8 cellular contexts compared by ENCODE assay signal in the genomic region with DNA sequence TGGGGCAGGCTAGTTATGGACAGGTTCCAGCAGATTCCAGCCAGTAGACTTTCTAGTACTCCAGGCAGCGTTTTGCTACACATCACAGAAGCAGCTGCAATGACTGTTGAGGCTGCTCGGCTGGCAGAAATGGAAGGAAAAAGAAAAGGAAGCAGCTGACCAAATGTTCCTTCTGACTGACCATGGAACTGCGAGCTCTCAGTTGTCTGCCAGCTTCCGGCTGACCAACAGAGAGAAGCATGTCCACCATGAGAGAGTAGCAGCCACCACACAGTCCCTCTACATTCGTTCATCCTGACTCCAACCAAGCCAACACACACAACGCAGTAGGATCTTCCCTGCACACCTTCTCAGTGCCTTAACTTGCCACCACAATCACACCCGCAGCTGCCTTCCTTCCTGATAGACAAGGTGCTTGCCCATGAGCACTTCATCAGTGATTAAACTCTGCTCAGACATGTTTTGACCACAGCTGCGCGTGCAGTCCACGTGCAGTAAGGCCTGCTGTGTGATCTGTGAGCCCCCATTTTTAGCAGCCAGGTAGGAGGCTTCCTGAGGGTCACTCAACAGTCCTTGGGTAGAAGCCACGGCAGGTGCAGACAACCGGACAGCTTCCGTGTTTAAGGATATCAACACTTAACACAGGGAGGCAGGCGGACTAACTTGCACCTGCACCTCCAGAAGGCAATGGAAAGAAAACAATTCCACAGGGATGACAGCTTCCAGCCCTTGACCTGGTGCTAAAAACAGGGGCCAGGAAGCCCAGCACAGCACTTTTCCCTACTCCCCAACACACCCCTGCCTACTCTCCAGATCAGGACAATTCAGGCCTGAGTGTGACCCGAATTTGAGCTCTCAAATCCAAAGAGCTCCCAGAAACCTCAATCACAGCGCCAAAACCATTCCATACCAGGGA. TPM values are rescaled to one million over a fixed set of nuclear protein-coding genes. Genes with fewer than 3 reads are reported as not detected.
DNase-seq lines count a peak whose midpoint lies in the region; ATAC-seq, FAIRE-seq and TF ChIP-seq lines count a peak whose summit lies in the region.

No MANE protein-coding gene starts in this region.

- H3K27me3 ChIP-seq in Caco-2 (replicated peaks; ENCODE audit: control insufficient read depth, insufficient read depth, low read length), result no peaks in the 10 kb centered on the region
- H3K27me3 ChIP-seq in K562 (ENCODE audit: control insufficient read depth in 2 of 2, insufficient read depth in 2 of 2, low read length in 2 of 2), result no peaks in the 10 kb centered on the region
- peaks cover 9% of the 10 kb centered on the region for H3K27me3 ChIP-seq in iPS-15b (ENCODE audit: control insufficient read depth, insufficient read depth, low read length)
- H3K27me3 ChIP-seq in sigmoid colon, result no peaks in the 10 kb centered on the region

- in situ Hi-C loops in K562 (cut with MboI), result no loop called here

- BruUV-seq in Caco-2 (replicated peaks; lab: Mats Ljungman, UMichigan), result no TSS peak
- BruUV-seq in K562 (replicated peaks; lab: Mats Ljungman, UMichigan), result TSS peak; percentile 33

- peak; percentile 8 for ATAC-seq in K562

- no peaks in the 10 kb centered on the region for H3K36me3 Mint-ChIP-seq in Caco-2 (ENCODE audit: insufficient read depth, unreplicated experiment)

- FAIRE-seq in RCC 7860 (lab: Jason Lieb, UNC) (no peak), K562 (lab: Jason Lieb, UNC) (no peak)

- TF ChIP-seq CTCF in Caco-2 (IDR thresholded peaks at IDR 0.05; ENCODE audit: insufficient read depth in 1 of 2, low read depth in 1 of 2, low read length in 1 of 2, severe bottlenecking in 1 of 2, unreplicated experiment in 1 of 2) (no peak), HEK293 (tag by site-specific recombination; IDR thresholded peaks at IDR 0.05) (0 out of 2 replicates have a peak, but pooled peaks have one; percentile 7), K562 (IDR thresholded peaks at IDR 0.05 in 2 of 3, conservative IDR thresholded peaks at IDR 0.05 in 1 of 3; ENCODE audit: insufficient read depth in 2 of 3, low read depth in 1 of 3, low read length in 3 of 3) (no peak), sigmoid colon (IDR thresholded peaks at IDR 0.05) (no peak)

- H3K4me3 Mint-ChIP-seq in Caco-2 (ENCODE audit: unreplicated experiment), result peak overlapping the region; percentile 81

- no peaks in the 10 kb centered on the region for H3K9me3 Mint-ChIP-seq in Caco-2 (ENCODE audit: unreplicated experiment)

- H3K9me1 ChIP-seq in K562 (ENCODE audit: control insufficient read depth, insufficient read depth, low read length), result peaks cover 3% of the 10 kb centered on the region

- WGBS in K562 (ENCODE audit: insufficient coverage, low coverage, missing lambda C conversion rate), result 19% methylated on average over 15 of the region's 16 CpGs
- WGBS in sigmoid colon, 2 donors, result 23 to 25% methylated on average over 16 of the region's 16 CpGs

- TF ChIP-seq EP300 in K562 (IDR thresholded peaks at IDR 0.05; ENCODE audit: low read length) (no peak), sigmoid colon (IDR thresholded peaks at IDR 0.05) (no peak)

- H2AFZ ChIP-seq in K562 (ENCODE audit: low read depth, low read length), result peak overlapping the region; percentile 89

- H3K4me1 Mint-ChIP-seq in Caco-2 (ENCODE audit: low read depth, unreplicated experiment), result peaks cover 14% of the 10 kb centered on the region

- H3K79me2 ChIP-seq in K562 (ENCODE audit: control insufficient read depth, insufficient read depth, low read length), result peaks cover 67% of the 10 kb centered on the region

- TF ChIP-seq POLR2A in K562 (conservative IDR thresholded peaks at IDR 0.05) (no peak), sigmoid colon (IDR thresholded peaks at IDR 0.05) (no peak)

- no peak for TF ChIP-seq RAD21 in K562 (CRISPR knock-in tag; conservative IDR thresholded peaks at IDR 0.05 in 1 of 2, IDR thresholded peaks at IDR 0.05 in 1 of 2)

- H3K27me3 Mint-ChIP-seq in Caco-2 (ENCODE audit: insufficient read depth, unreplicated experiment), result no peaks in the 10 kb centered on the region

- CTCF ChIA-PET in Caco-2 (lab: Charles Lee), result interaction anchor here (1.3 kb wide), 1 partner anchor 34 kb away, joined by 6 read pairs; no protein-coding TSS in a partner anchor
- CTCF ChIA-PET in HEK293 (lab: Yijun Ruan, JAX), result interaction anchor here (0.6 kb wide), 1 partner anchor 16 kb away, joined by 3 read pairs; no protein-coding TSS in a partner anchor
- CTCF ChIA-PET in K562 (lab: Yijun Ruan, JAX; ENCODE audit: low intra/inter-chr PET ratio), result no interaction called here

- peak in 1 of 2 experiments; percentile 25 for DNase-seq in Caco-2
- peak; percentile 79 for DNase-seq in RCC 7860 (ENCODE audit: low spot score)
- peak in 1 of 4 experiments; percentile 45 for DNase-seq in K562 (ENCODE audit: extremely low read depth in 1 of 4, low spot score in 3 of 4)
- DNase-seq in sigmoid colon, result peak; percentile 67
- DNase-seq in dedifferentiated amniotic fluid mesenchymal stem cell (ENCODE audit: extremely low spot score), result no peak
- DNase-seq in NCI-H1694 (lab: John Stamatoyannopoulos, UW), result no peak

- POLR2A ChIA-PET in Caco-2 (lab: Charles Lee), result interaction anchor here (2.4 kb wide), 1 partner anchor 9 kb away, joined by 6 read pairs; a partner anchor contains a TSS
- POLR2A ChIA-PET in HEK293 (lab: Yijun Ruan, JAX), result interaction anchor here (0.8 to 1.6 kb wide), 4 partner anchors 9 to 199 kb away, joined by 3 to 6 read pairs (median 3); a partner anchor contains a TSS
- POLR2A ChIA-PET in K562 (lab: Yijun Ruan, JAX), result interaction anchor here (0.5 to 3.5 kb wide), 8 partner anchors 9 to 853 kb away, joined by 3 to 20 read pairs (median 4); a partner anchor contains a TSS

- H3K36me3 ChIP-seq in Caco-2 (ENCODE audit: control insufficient read depth, insufficient read depth, low read length) (no peaks in the 10 kb centered on the region), HEK293 (ENCODE audit: control insufficient read depth in 2 of 2, insufficient read depth in 1 of 2, low read length in 2 of 2) (peaks cover 1 to 5% of the 10 kb centered on the region in 2 experiments; a peak in 2 of 3 replicates), K562 (ENCODE audit: control insufficient read depth, insufficient read depth, low read length) (peaks cover 21% of the 10 kb centered on the region; the same call in 2 of the 3 replicates), iPS-15b (ENCODE audit: control insufficient read depth, insufficient read depth, low read length) (no peaks in the 10 kb centered on the region), sigmoid colon (no peaks in the 10 kb centered on the region)

- H3K9me3 ChIP-seq in Caco-2 (no peaks in the 10 kb centered on the region), HEK293 (ENCODE audit: control insufficient read depth, insufficient read depth, low read depth, low read length) (no peaks in the 10 kb centered on the region), K562 (replicated peaks; ENCODE audit: control insufficient read depth, insufficient read depth, low read depth, low read length) (no peaks in the 10 kb centered on the region), iPS-15b (ENCODE audit: control insufficient read depth, insufficient read depth, low read length) (no peaks in the 10 kb centered on the region), sigmoid colon (no peaks in the 10 kb centered on the region)

- H3K27ac ChIP-seq in HEK293 (ENCODE audit: extremely low read depth, low read depth, low read length), result peak overlapping the region; percentile 26
- peak overlapping the region; percentile 72 for H3K27ac ChIP-seq in K562 (ENCODE audit: extremely low read depth, low read depth, low read length)
- H3K27ac ChIP-seq in sigmoid colon, result peak overlapping the region; percentile 79 to 91 (median 84)

- peak overlapping the region; percentile 79 to 87 for H3K9ac ChIP-seq in K562 (ENCODE audit: insufficient read depth in 1 of 2, low read depth in 2 of 2, low read length in 2 of 2)
- peak overlapping the region; percentile 56 for H3K9ac ChIP-seq in iPS-15b (ENCODE audit: low read depth, low read length)

- H3K4me1 ChIP-seq in Caco-2 (peaks cover 11% of the 10 kb centered on the region), HEK293 (ENCODE audit: control insufficient read depth, insufficient read depth, low read length) (0 out of 2 replicates have a peak, but pooled peaks cover 4% of the 10 kb centered on the region), K562 (replicated peaks in 1 of 2; ENCODE audit: control insufficient read depth in 2 of 2, insufficient read depth in 2 of 2, low read length in 2 of 2) (peaks cover 17 to 31% of the 10 kb centered on the region in 2 experiments), iPS-15b (ENCODE audit: control insufficient read depth, insufficient read depth, low read length) (peaks cover 15% of the 10 kb centered on the region), sigmoid colon (peaks cover 0 to 29% (median 19%) of the 10 kb centered on the region in 4 donors)

- H4K20me1 ChIP-seq in K562 (replicated peaks; ENCODE audit: control insufficient read depth, insufficient read depth, low read length), result 0 out of 2 replicates have a peak, but pooled peaks cover 1% of the 10 kb centered on the region

- H3K27ac Mint-ChIP-seq in Caco-2 (ENCODE audit: unreplicated experiment), result peak overlapping the region; percentile 72

- intact Hi-C loops in Caco-2 (cut with micrococcal nuclease; ENCODE audit: unreplicated experiment), result no loop called here
- intact Hi-C loops in K562 (cut with micrococcal nuclease), result no loop called here
- intact Hi-C loops in sigmoid colon (cut with DNase I), result no loop called here

- peak overlapping the region; percentile 87 for H3K4me3 ChIP-seq in Caco-2 (ENCODE audit: low read depth, low read length)
- H3K4me3 ChIP-seq in HEK293 (ENCODE audit: low read depth, low read length), result peak overlapping the region; percentile 53
- H3K4me3 ChIP-seq in K562, result peak overlapping the region; percentile 59
- peak overlapping the region; percentile 84 for H3K4me3 ChIP-seq in iPS-15b (ENCODE audit: low read depth, low read length)
- peak overlapping the region; percentile 43 to 80 (median 74) for H3K4me3 ChIP-seq in sigmoid colon

- peak overlapping the region; percentile 100 for H3K4me2 ChIP-seq in K562 (ENCODE audit: insufficient read depth, low read length)

RNA-seq across cellular contexts. Expression of a gene that starts 1.0 kb away (rescaled TPM):
- 25.7 and 26.0 TPM in 2 replicates for total RNA-seq in Caco-2 (2022)
- 12.6 and 19.3 TPM in 2 replicates for total RNA-seq in K562 (2011; cell fraction: chromatin; rRNA removed; ENCODE audit: low replicate concordance)
- total RNA-seq in K562 (2011; cell fraction: nucleolus; rRNA removed), result 11.0 and 11.4 TPM in 2 replicates
- total RNA-seq in K562 (2011; cell fraction: nucleoplasm; rRNA removed), result 9.5 and 11.0 TPM in 2 replicates
- total RNA-seq in K562 (2014; rRNA removed), result 12.2 and 14.8 TPM in 2 replicates
- 10.1 and 11.0 TPM in 2 replicates for total RNA-seq in K562 (2014; rRNA removed; fragmentation: Illumina TruSeq; extraction: Trizol)
- total RNA-seq in K562 (2015; rRNA removed; fragmentation: Illumina TruSeq; extraction: Trizol), result 12.8 and 13.0 TPM in 2 replicates
- 18.0 and 19.6 TPM in 2 replicates for total RNA-seq in K562 (2021)
- 8.9 TPM in 2 replicates for polyA plus RNA-seq in K562 (2011; rRNA removed)
- 9.1 and 10.5 TPM in 2 replicates for polyA plus RNA-seq in K562 (2011; cell fraction: cytosol; rRNA removed)
- 14.7 and 21.4 TPM in 2 replicates for polyA plus RNA-seq in K562 (2011; cell fraction: nucleus; rRNA removed)
- polyA plus RNA-seq in K562 (2012), result 11.4 and 13.0 TPM in 2 replicates
- polyA plus RNA-seq in K562 (2014; fragmentation: Illumina TruSeq; extraction: Trizol), result 15.5 and 16.0 TPM in 2 replicates
- 1 to 10 TPM; 3.7 to 4.3 TPM for polyA plus RNA-seq in K562 (2014; fragmentation: Nextera tagmentation; extraction: Ambion mirVana)
- polyA plus RNA-seq in K562 (2014; rRNA removed), result 10.5 and 13.8 TPM in 2 replicates
- 9.3 and 11.3 TPM in 2 replicates for polyA minus RNA-seq in K562 (2011; rRNA and poly(A)+ RNA removed)
- polyA minus RNA-seq in K562 (2011; cell fraction: cytosol; rRNA and poly(A)+ RNA removed), result 9.6 and 10.6 TPM in 2 replicates
- 8.6 and 9.9 TPM in 2 replicates for polyA minus RNA-seq in K562 (2011; cell fraction: nucleus; rRNA and poly(A)+ RNA removed)
- total RNA-seq in sigmoid colon, result 10 to 100 TPM; 17.4 to 24.6 (median 20.8) TPM
- polyA plus RNA-seq in sigmoid colon, result 1 to 10 TPM; 4.8 to 9.0 (median 5.5) TPM

RNA-seq across cellular contexts. Expression of a gene that starts 8.8 kb away (rescaled TPM):
- total RNA-seq in Caco-2 (2022) (21.1 and 24.8 TPM in 2 replicates), K562 (2014; rRNA removed) (16.2 and 22.8 TPM in 2 replicates), K562 (2014; rRNA removed; fragmentation: Illumina TruSeq; extraction: Trizol) (26.2 and 27.8 TPM in 2 replicates), K562 (2015; rRNA removed; fragmentation: Illumina TruSeq; extraction: Trizol) (22.6 and 25.6 TPM in 2 replicates), K562 (2021) (17.9 and 18.2 TPM in 2 replicates), sigmoid colon (10 to 100 TPM; 15.7 to 22.5 (median 16.0) TPM)
- 10.0 and 22.3 TPM in 2 replicates for total RNA-seq in K562 (2011; cell fraction: chromatin; rRNA removed; ENCODE audit: low replicate concordance)
- total RNA-seq in K562 (2011; cell fraction: nucleolus; rRNA removed), result 7.4 and 7.7 TPM in 2 replicates
- 15.1 and 30.0 TPM in 2 replicates for total RNA-seq in K562 (2011; cell fraction: nucleoplasm; rRNA removed)
- polyA plus RNA-seq in K562 (2011; rRNA removed) (27.6 and 32.7 TPM in 2 replicates), K562 (2014; fragmentation: Illumina TruSeq; extraction: Trizol) (33.0 and 38.2 TPM in 2 replicates), K562 (2014; fragmentation: Nextera tagmentation; extraction: Ambion mirVana) (10 to 100 TPM; 20.4 to 24.2 TPM), K562 (2014; rRNA removed) (24.0 and 28.9 TPM in 2 replicates), sigmoid colon (10 to 100 TPM in 1 of 3 donors, 1 to 10 TPM in 2; 8.3 to 10.9 (median 8.4) TPM)
- 4.5 and 13.5 TPM in 2 replicates for polyA plus RNA-seq in K562 (2011; cell fraction: cytosol; rRNA removed)
- polyA plus RNA-seq in K562 (2011; cell fraction: nucleus; rRNA removed), result 12.1 and 18.5 TPM in 2 replicates
- 18.0 and 22.4 TPM in 2 replicates for polyA plus RNA-seq in K562 (2012)
- 16.1 and 16.6 TPM in 2 replicates for polyA minus RNA-seq in K562 (2011; rRNA and poly(A)+ RNA removed)
- polyA minus RNA-seq in K562 (2011; cell fraction: cytosol; rRNA and poly(A)+ RNA removed), result 7.7 and 8.6 TPM in 2 replicates
- 8.3 and 13.3 TPM in 2 replicates for polyA minus RNA-seq in K562 (2011; cell fraction: nucleus; rRNA and poly(A)+ RNA removed)

Comparison
In these comparisons a context has a peak if more than half of its experiments do, and no peak if none do; other contexts are left out.
1. DNase-seq: peak in RCC 7860 (single experiment) and sigmoid colon (single experiment); none in dedifferentiated amniotic fluid mesenchymal stem cell (single experiment) and NCI-H1694 (single experiment).
2. H3K27ac ChIP-seq: peak in every context shown above with its lines; median percentile 84 in sigmoid colon; 72 in K562; 26 in HEK293.
3. Peak in every context shown above with its lines, with median percentiles within 50 percentile points of each other: H3K4me3 ChIP-seq.